8 cellular contexts compared by ENCODE assay signal in genomic region chr19:45781282-45782161, GRCh38. TPM values are rescaled to one million over a fixed set of nuclear protein-coding genes. Genes with fewer than 3 reads are reported as not detected.
DNase-seq lines count a peak whose midpoint lies in the region; ATAC-seq and TF ChIP-seq lines count a peak whose summit lies in the region.

No MANE protein-coding gene starts in this region.

- no peak overlapping the region for H3K4me3 ChIP-seq in H7 (ENCODE audit: insufficient read depth, low read depth, low read length)
- peak overlapping the region; percentile 51 for H3K4me3 ChIP-seq in PC-9
- H3K4me3 ChIP-seq in foreskin fibroblast (ENCODE audit: low read depth in 1 of 2, low read length in 2 of 2): peak overlapping the region; percentile 67 to 92

- H3K4me1 Mint-ChIP-seq in stimulated activated effector memory CD8-positive, alpha-beta T cell treated with anti-CD3 and anti-CD28 coated beads, Interleukin-12 subunit alpha, Interleukin-12 subunit beta, amount 100 ng/mL, for 72 hours: peaks cover 26% of the 10 kb centered on the region

- intact Hi-C loops in PC-9 (cut with micrococcal nuclease; ENCODE audit: unreplicated experiment): loop anchor here (1.0 kb wide), 1 partner anchor 12 kb away; the partner anchor contains the start of gene SIX5

- TF ChIP-seq CTCF in PC-9 (conservative IDR thresholded peaks at IDR 0.05) (no peak), foreskin fibroblast (IDR thresholded peaks at IDR 0.05; ENCODE audit: low read depth, low read length) (no peak)

- H3K27me3 ChIP-seq in H7 (ENCODE audit: control insufficient read depth, insufficient read depth, low read length) (peaks cover 9% of the 10 kb centered on the region), PC-9 (ENCODE audit: insufficient read depth, low read depth) (no peaks in the 10 kb centered on the region)

- H3K36me3 ChIP-seq in H7 (replicated peaks; ENCODE audit: control insufficient read depth, insufficient read depth, low read length) (peaks cover 2% of the 10 kb centered on the region), PC-9 (ENCODE audit: low read depth) (peaks cover 28% of the 10 kb centered on the region)

- peak; percentile 69 for DNase-seq in H7
- DNase-seq in PC-9: peak; percentile 89 to 90
- DNase-seq in foreskin fibroblast: peak in 1 of 2 donors; percentile 56
- DNase-seq in stimulated activated effector memory CD8-positive, alpha-beta T cell treated with anti-CD3 and anti-CD28 coated beads, Interleukin-12 subunit alpha, Interleukin-12 subunit beta, amount 100 ng/mL, for 72 hours (ENCODE audit: low spot score in 2 of 2): no peak
- DNase-seq in NCI-H524 treated with DMSO at 0.1 percent for 48 hours (lab: John Stamatoyannopoulos, UW): no peak
- DNase-seq in stimulated activated CD4-positive, alpha-beta T cell treated with anti-CD3 and anti-CD28 coated beads, Interleukin-4, amount 100 ng/mL, for 24 hours: no peak
- no peak for DNase-seq in GDM1 (lab: John Stamatoyannopoulos, UW)

- peaks cover 49% of the 10 kb centered on the region for H3F3A ChIP-seq in PC-9 (ENCODE audit: insufficient read depth, low read depth)

- H3K9me3 ChIP-seq in PC-9 (ENCODE audit: insufficient read depth, low read depth): no peaks in the 10 kb centered on the region

- no peak overlapping the region for H3K4me3 Mint-ChIP-seq in stimulated activated effector memory CD8-positive, alpha-beta T cell treated with anti-CD3 and anti-CD28 coated beads, Interleukin-12 subunit alpha, Interleukin-12 subunit beta, amount 100 ng/mL, for 72 hours

- no peak for ATAC-seq in stimulated activated effector memory CD8-positive, alpha-beta T cell treated with anti-CD3 and anti-CD28 coated beads, Interleukin-12 subunit alpha, Interleukin-12 subunit beta, amount 100 ng/mL, for 72 hours
- no peak for ATAC-seq in HG02623 (IDR thresholded peaks at IDR 0.05; ENCODE audit: unreplicated experiment)

- H3K27ac Mint-ChIP-seq in stimulated activated effector memory CD8-positive, alpha-beta T cell treated with anti-CD3 and anti-CD28 coated beads, Interleukin-12 subunit alpha, Interleukin-12 subunit beta, amount 100 ng/mL, for 72 hours: peak overlapping the region; percentile 5

- peaks cover 55% of the 10 kb centered on the region for H3K4me1 ChIP-seq in PC-9 (replicated peaks; ENCODE audit: insufficient read depth)

- BruUV-seq in PC-9 (replicated peaks; lab: Mats Ljungman, UMichigan): no TSS peak

- peak overlapping the region; percentile 81 for H3K27ac ChIP-seq in PC-9

- H3K9me3 Mint-ChIP-seq in stimulated activated effector memory CD8-positive, alpha-beta T cell treated with anti-CD3 and anti-CD28 coated beads, Interleukin-12 subunit alpha, Interleukin-12 subunit beta, amount 100 ng/mL, for 72 hours: no peaks in the 10 kb centered on the region

- CTCF ChIA-PET in PC-9 (lab: Charles Lee): interaction anchor here (0.6 to 2.1 kb wide), 3 partner anchors 11 to 18 kb away, joined by 3 to 13 read pairs (median 3); partner anchors contain the start of gene DMWD

- H4K20me1 ChIP-seq in PC-9 (ENCODE audit: insufficient read depth): peaks cover 9% of the 10 kb centered on the region

- H2AFZ ChIP-seq in PC-9: no peak overlapping the region

- no peaks in the 10 kb centered on the region for H3K9me2 ChIP-seq in PC-9 (ENCODE audit: insufficient read depth)

- POLR2A ChIA-PET in PC-9 (lab: Charles Lee; ENCODE audit: unreplicated experiment): interaction anchor here (0.5 to 2.6 kb wide), 7 partner anchors 10 to 936 kb away, joined by 3 to 58 read pairs (median 12); partner anchors contain the start of genes NECTIN2 and SIX5

- peaks cover 20% of the 10 kb centered on the region for H3K79me2 ChIP-seq in PC-9 (ENCODE audit: low read depth)

- H3K36me3 Mint-ChIP-seq in stimulated activated effector memory CD8-positive, alpha-beta T cell treated with anti-CD3 and anti-CD28 coated beads, Interleukin-12 subunit alpha, Interleukin-12 subunit beta, amount 100 ng/mL, for 72 hours: peaks cover 24% of the 10 kb centered on the region

- peak overlapping the region; percentile 81 for H3K4me2 ChIP-seq in PC-9

RNA-seq across cellular contexts. Expression of gene DMPK, which starts 0.8 kb away (rescaled TPM):
- 6.4 and 18.8 TPM in 2 replicates for total RNA-seq in H7 (2014; rRNA removed; shearing (Covaris generic))
- total RNA-seq in PC-9 (2021): 110 and 132 TPM in 2 replicates

RNA-seq across cellular contexts. Expression of gene DMWD, which starts 11.1 kb away (rescaled TPM):
- 35.9 and 47.1 TPM in 2 replicates for total RNA-seq in H7 (2014; rRNA removed; shearing (Covaris generic))
- 66.7 and 71.1 TPM in 2 replicates for total RNA-seq in PC-9 (2021)

RNA-seq across cellular contexts. Expression of gene SIX5, which starts 12.5 kb away (rescaled TPM):
- 18.7 and 22.0 TPM in 2 replicates for total RNA-seq in H7 (2014; rRNA removed; shearing (Covaris generic))
- 27.6 and 31.1 TPM in 2 replicates for total RNA-seq in PC-9 (2021)

RNA-seq across cellular contexts. Expression of gene RSPH6A, which starts 33.6 kb away (rescaled TPM):
- total RNA-seq in H7 (2014; rRNA removed; shearing (Covaris generic)): 0.38 and 0.44 TPM in 2 replicates
- 0.38 and 0.39 TPM in 2 replicates for total RNA-seq in PC-9 (2021)

RNA-seq across cellular contexts. Expression of gene MEIOSIN, which starts 48.3 kb away (rescaled TPM):
- not detected in 2 replicates for total RNA-seq in H7 (2014; rRNA removed; shearing (Covaris generic))
- not detected in 2 replicates for total RNA-seq in PC-9 (2021)

Comparison
In these comparisons a context has a peak if more than half of its experiments do, and no peak if none do; other contexts are left out.
1. DNase-seq: peak in H7 (single experiment) and PC-9 (2 of 2); none in stimulated activated effector memory CD8-positive, alpha-beta T cell treated with anti-CD3 and anti-CD28 coated beads, Interleukin-12 subunit alpha, Interleukin-12 subunit beta, amount 100 ng/mL, for 72 hours (0 of 2), NCI-H524 treated with DMSO at 0.1 percent for 48 hours (single experiment), stimulated activated CD4-positive, alpha-beta T cell treated with anti-CD3 and anti-CD28 coated beads, Interleukin-4, amount 100 ng/mL, for 24 hours (single experiment) and GDM1 (single experiment).